In the genomic region with DNA sequence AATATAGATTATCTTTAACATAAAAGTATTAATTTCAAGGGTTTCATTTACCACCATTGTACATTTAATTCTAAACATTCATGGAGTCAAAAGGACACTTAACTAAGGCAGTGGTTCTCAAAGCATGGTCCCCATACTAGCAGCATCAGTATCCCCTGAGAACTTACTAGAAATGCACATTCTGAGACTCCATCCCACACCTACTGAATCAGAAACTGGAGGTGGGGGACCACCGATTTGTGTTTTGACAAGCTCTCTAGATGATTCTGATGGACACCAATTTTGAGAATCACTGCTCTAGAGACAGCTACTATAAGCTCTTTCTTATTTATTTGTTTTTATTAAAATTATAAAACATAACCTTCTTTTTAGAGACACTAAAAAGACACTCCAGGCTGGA, we compare ENCODE assay signal across 33 cellular contexts.
"Had no signal": no experiment of that assay in that cellular context is flagged by ENCODE, and none has a peak within 500 bp of the region (broad histone marks: within the 10 kb centered on the region; RNA-seq: fewer than 3 reads in every experiment).

No MANE protein-coding gene starts in this region.

- DNase-seq: Karpas-422, Kasumi-1, KG1, MG63, MM.1S, MV-4-11, NCI-H1048, NCI-H1092, NCI-H1092 treated with DMSO at 0.1 percent for 48 hours, NCI-H1105, NCI-H1105 treated with DMSO at 0.1 percent for 48 hours, NCI-H1417, NCI-H1417 treated with DMSO at 0.1 percent for 48 hours, NCI-H1436, NCI-H1436 treated with DMSO at 0.1 percent for 48 hours, NCI-H146, NCI-H1694, NCI-H1694 treated with DMSO at 0.1 percent for 48 hours, NCI-H187, NCI-H187 treated with DMSO at 0.1 percent for 48 hours, NCI-H1930, NCI-H2029, NCI-H2029 treated with DMSO at 0.1 percent for 48 hours, NCI-H2081, NCI-H2081 treated with DMSO at 0.1 percent for 48 hours, NCI-H2107, NCI-H2171, NCI-H2171 treated with DMSO at 0.1 percent for 48 hours, NCI-H2227 treated with DMSO at 0.1 percent for 48 hours, NCI-H226, NCI-H345, NCI-H446, NCI-H446 treated with DMSO at 0.1 percent for 48 hours had no signal
